Comparison of ENCODE assay signal across 10 cellular contexts in the genomic region with DNA sequence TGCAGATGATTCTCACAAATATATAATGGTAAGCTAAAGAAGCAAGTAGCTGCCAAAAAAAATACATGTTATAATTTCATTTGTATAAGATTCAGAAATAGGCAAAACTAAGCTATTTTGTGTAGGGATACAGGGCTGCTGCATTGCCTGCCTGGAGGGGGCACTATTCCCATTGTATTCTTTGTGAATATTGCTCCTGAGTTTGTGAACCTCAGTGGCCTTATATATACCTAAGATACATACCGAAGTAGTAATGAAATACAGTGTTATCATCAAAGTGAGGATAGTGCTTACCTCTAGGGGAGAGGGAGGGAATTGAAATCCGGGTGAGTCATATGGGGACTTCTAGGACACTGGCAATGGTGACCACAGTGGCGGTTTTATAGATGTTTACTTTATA. TPM values are rescaled to one million over a fixed set of nuclear protein-coding genes. Genes with fewer than 3 reads are reported as not detected.
A peak's percentile ranks its signal among the peaks of the same experiment; 100 is the strongest.
DNase-seq lines count a peak whose midpoint lies in the region; TF ChIP-seq lines count a peak whose summit lies in the region.
"Had no signal": no experiment of that assay in that cellular context is flagged by ENCODE, and none has a peak within 500 bp of the region (broad histone marks: within the 10 kb centered on the region; RNA-seq: fewer than 3 reads in every experiment).

No MANE protein-coding gene starts in this region.

- no peaks in the 10 kb centered on the region for H3K4me1 ChIP-seq in Peyer's patch

- peak; percentile 52 for TF ChIP-seq CTCF in BJ (IDR thresholded peaks at IDR 0.05; ENCODE audit: insufficient read depth, low read depth, low read length)
- TF ChIP-seq CTCF in VCaP (conservative IDR thresholded peaks at IDR 0.05), result peak; percentile 48
- peak in 3 of 6 experiments; percentile 14 to 28 (median 16) for TF ChIP-seq CTCF in Peyer's patch (IDR thresholded peaks at IDR 0.05)

- POLR2A ChIA-PET in BJ (lab: Charles Lee), result no interaction called here

- no peaks in the 10 kb centered on the region for H3K9me3 ChIP-seq in Peyer's patch
- H3K9me3 ChIP-seq: thoracic aorta had no signal

- H3K4me3 ChIP-seq in BJ (ENCODE audit: low read depth, low read length), result no peak overlapping the region
- no peak overlapping the region for H3K4me3 ChIP-seq in Peyer's patch
- H3K4me3 ChIP-seq: thoracic aorta had no signal

- no peak for TF ChIP-seq POLR2A in Peyer's patch (IDR thresholded peaks at IDR 0.05)

- CTCF ChIA-PET in BJ (lab: Yijun Ruan, JAX), result interaction anchor here (1.0 to 3.5 kb wide), 4 partner anchors 11 to 149 kb away, joined by 3 to 16 read pairs (median 5); no protein-coding TSS in a partner anchor

- no peaks in the 10 kb centered on the region for H3K27me3 ChIP-seq in BJ (ENCODE audit: control insufficient read depth, insufficient read depth, low read length)
- no peaks in the 10 kb centered on the region for H3K27me3 ChIP-seq in Peyer's patch

- DNase-seq in BJ (ENCODE audit: low read depth) (no peak), H4 (ENCODE audit: low spot score) (peak; percentile 39), iris pigment epithelial cell (ENCODE audit: low read depth) (peak; percentile 20), RKO (ENCODE audit: low spot score) (no peak), germinal center (ENCODE audit: low spot score) (no peak), NCI-H2081 treated with DMSO at 0.1 percent for 48 hours (lab: John Stamatoyannopoulos, UW) (no peak), Peyer's patch (no peak)
- DNase-seq: activated T-cell treated with anti-CD3 and anti-CD28 coated beads, Interleukin-2, amount 50 U/mL, for 48 hours had no signal

- H3K36me3 ChIP-seq in BJ (ENCODE audit: control insufficient read depth, insufficient read depth, low read length), result peaks cover 18% of the 10 kb centered on the region
- H3K36me3 ChIP-seq in Peyer's patch, result peaks cover 0 to 97% (median 0%) of the 10 kb centered on the region in 3 donors

- no peak overlapping the region for H3K27ac ChIP-seq in VCaP
- H3K27ac ChIP-seq in Peyer's patch, result no peak overlapping the region
- H3K27ac ChIP-seq: thoracic aorta had no signal

RNA-seq across cellular contexts. Expression of gene C17orf58, which starts 53.5 kb away (rescaled TPM):
- polyA plus RNA-seq in BJ (2011; rRNA removed), result 7.9 and 8.9 TPM in 2 replicates
- polyA minus RNA-seq in BJ (2011; rRNA and poly(A)+ RNA removed), result 2.8 and 5.0 TPM in 2 replicates
- 20.3 and 25.5 TPM in 2 replicates for total RNA-seq in H4 (2014; rRNA removed; shearing (Covaris generic))
- 10 to 100 TPM in 2 of 4 donors, 1 to 10 TPM in 2; 5.0 to 13.0 (median 9.5) TPM for total RNA-seq in Peyer's patch

Comparison
In these comparisons a context has a peak if more than half of its experiments do, and no peak if none do; other contexts are left out.
1. DNase-seq: peak in H4 (single experiment) and iris pigment epithelial cell (single experiment); none in BJ (single experiment), RKO (single experiment), germinal center (single experiment), NCI-H2081 treated with DMSO at 0.1 percent for 48 hours (single experiment) and Peyer's patch (0 of 3).